In the genomic region with DNA sequence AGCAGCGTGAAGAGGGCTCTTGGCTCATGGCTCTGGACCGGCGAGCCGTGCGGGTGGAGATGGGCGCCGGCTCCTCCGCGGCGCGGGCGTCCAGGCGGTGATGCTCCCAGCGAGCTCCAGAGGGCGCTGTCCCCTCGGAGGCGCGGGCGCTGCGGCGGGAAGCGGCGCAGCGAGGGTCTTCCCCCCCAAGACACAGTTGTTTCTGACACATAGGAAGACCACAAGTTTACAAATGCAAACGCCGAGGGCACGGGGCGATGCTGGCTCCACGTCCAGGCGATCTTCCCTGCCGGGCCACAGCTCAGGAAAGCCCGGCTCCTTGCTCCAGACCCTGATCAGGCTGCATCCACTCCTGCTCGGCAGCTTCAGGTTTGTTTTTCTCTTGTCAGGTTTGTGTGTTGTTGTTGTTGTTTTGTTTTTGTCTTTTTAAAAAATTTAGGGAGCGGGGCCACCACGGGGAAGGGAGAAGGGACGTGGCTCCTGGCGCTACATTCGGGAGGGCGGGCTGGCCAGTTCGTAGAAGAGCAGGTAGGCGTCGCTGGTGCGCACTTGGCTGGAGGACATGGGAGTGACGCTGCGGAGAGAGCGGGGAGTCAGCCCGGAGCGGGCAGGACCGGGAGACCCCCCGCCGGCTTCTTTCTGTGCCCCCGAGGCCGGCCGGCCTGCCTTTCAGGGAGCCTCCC, we compare ENCODE assay signal across 8 cellular contexts. TPM values are rescaled to one million over a fixed set of nuclear protein-coding genes. Genes with fewer than 3 reads are reported as not detected.
DNase-seq lines count a peak whose midpoint lies in the region; ATAC-seq lines count a peak whose summit lies in the region.

No MANE protein-coding gene starts in this region.

- 1% methylated on average over 54 of the region's 54 CpGs for WGBS in right cardiac atrium

- H3K4me3 ChIP-seq in right cardiac atrium (ENCODE audit: low read length): peak overlapping the region; percentile 48

- H3K4me1 ChIP-seq in right cardiac atrium (ENCODE audit: control insufficient read depth, insufficient read depth, low read length): no peaks in the 10 kb centered on the region

- intact Hi-C loops in right cardiac atrium (cut with DNase I): loop anchor here in 2 of 4 donors (2.0 to 10.0 kb wide), 2 partner anchors 16 to 118 kb away; no protein-coding TSS in a partner anchor

- DNase-seq in NCI-H2227 (lab: John Stamatoyannopoulos, UW; ENCODE audit: unreplicated experiment) (peak; percentile 58), NCI-H2227 treated with DMSO at 0.1 percent for 48 hours (lab: John Stamatoyannopoulos, UW) (no peak), HT-29 (ENCODE audit: low spot score) (peak; percentile 85), T-helper 2 cell (peak; percentile 46 to 78 (median 60)), amygdala (lab: John Stamatoyannopoulos, UW) (peak in 36 of 56 donors; percentile 33 to 78 (median 61)), right cardiac atrium (peak; percentile 86 to 93 (median 93)), retina (peak; percentile 93), NCI-H446 treated with DMSO at 0.1 percent for 48 hours (lab: John Stamatoyannopoulos, UW) (no peak)

- no peaks in the 10 kb centered on the region for H3K9me3 ChIP-seq in right cardiac atrium (ENCODE audit: control insufficient read depth, low read length)

- peak overlapping the region; percentile 28 for H3K27ac ChIP-seq in right cardiac atrium (ENCODE audit: low read length)

- peak; percentile 78 to 83 for ATAC-seq in right cardiac atrium

- no peaks in the 10 kb centered on the region for H3K27me3 ChIP-seq in right cardiac atrium (ENCODE audit: control insufficient read depth, insufficient read depth)

RNA-seq across cellular contexts. Expression of a gene that starts 10.0 kb away (rescaled TPM):
- not detected in 2 replicates for total RNA-seq in HT-29 (2014; rRNA removed; shearing (Covaris generic))
- under 1 TPM in 1 of 4 donors, not detected in 3; 0.06 TPM for total RNA-seq in right cardiac atrium
- 0.02 TPM for polyA plus RNA-seq in right cardiac atrium

RNA-seq across cellular contexts. Expression of a gene that starts 15.8 kb away (rescaled TPM):
- total RNA-seq in HT-29 (2014; rRNA removed; shearing (Covaris generic)): 0.47 and 0.56 TPM in 2 replicates
- total RNA-seq in right cardiac atrium: 10 to 100 TPM; 21.4 to 31.0 (median 24.1) TPM
- 27.1 TPM for polyA plus RNA-seq in right cardiac atrium

RNA-seq across cellular contexts. Expression of a gene that starts 22.2 kb away (rescaled TPM):
- 13.3 and 14.8 TPM in 2 replicates for total RNA-seq in HT-29 (2014; rRNA removed; shearing (Covaris generic))
- total RNA-seq in right cardiac atrium: 10 to 100 TPM; 12.7 to 19.6 (median 15.2) TPM
- 9.7 TPM for polyA plus RNA-seq in right cardiac atrium

RNA-seq across cellular contexts. Expression of a gene that starts 25.0 kb away (rescaled TPM):
- 2.2 and 4.4 TPM in 2 replicates for total RNA-seq in HT-29 (2014; rRNA removed; shearing (Covaris generic))
- 10 to 100 TPM; 57.3 to 98.4 (median 95.7) TPM for total RNA-seq in right cardiac atrium
- 57.1 TPM for polyA plus RNA-seq in right cardiac atrium

RNA-seq across cellular contexts. Expression of a gene that starts 39.6 kb away (rescaled TPM):
- total RNA-seq in HT-29 (2014; rRNA removed; shearing (Covaris generic)): 6.4 and 9.9 TPM in 2 replicates
- 100 to 1,000 TPM in 2 of 4 donors, 10 to 100 TPM in 2; 95.1 to 127 (median 104) TPM for total RNA-seq in right cardiac atrium
- 97.2 TPM for polyA plus RNA-seq in right cardiac atrium

Comparison
In these comparisons a context has a peak if more than half of its experiments do, and no peak if none do; other contexts are left out.
1. DNase-seq: peak in NCI-H2227 (single experiment), HT-29 (single experiment), T-helper 2 cell (5 of 5), amygdala (36 of 56), right cardiac atrium (3 of 3) and retina (single experiment); none in NCI-H2227 treated with DMSO at 0.1 percent for 48 hours (single experiment) and NCI-H446 treated with DMSO at 0.1 percent for 48 hours (single experiment).
2. RNA of a gene that starts 15.8 kb away (total RNA-seq): 21.4 to 31.0 TPM in right cardiac atrium; 0.47 to 0.56 TPM in HT-29; every median in the first group is over 10 times any median in the second.